1 cellular context compared by ENCODE assay signal in genomic region chr1:215557992-215558626, GRCh38.
A peak's percentile ranks its signal among the peaks of the same experiment; 100 is the strongest.
TF ChIP-seq lines count a peak whose summit lies in the region.

No MANE protein-coding gene starts in this region.

TF ChIP-seq in HepG2, 621 proteins besides CTCF, POLR2A, EP300 and RAD21 (continued from another document):
- TF ChIP-seq ZNF770 (CRISPR knock-in tag; IDR thresholded peaks at IDR 0.05) (peak; percentile 78), GATAD2A (CRISPR knock-in tag; IDR thresholded peaks at IDR 0.05) (peak; percentile 17; the same call in 1 of the 2 replicates), HMGA1 (CRISPR knock-in tag; conservative IDR thresholded peaks at IDR 0.05) (no peak), PAF1 (CRISPR knock-in tag; IDR thresholded peaks at IDR 0.05) (no peak), PPARG (CRISPR knock-in tag; conservative IDR thresholded peaks at IDR 0.05) (peak; percentile 50; the same call in 1 of the 2 replicates), ATAD3A (CRISPR knock-in tag; IDR thresholded peaks at IDR 0.05) (no peak), NFIC (IDR thresholded peaks at IDR 0.05; ENCODE audit: low read length) (peak; percentile 33; the same call in 1 of the 2 replicates), SATB2 (CRISPR knock-in tag; IDR thresholded peaks at IDR 0.05) (no peak), PREB (CRISPR knock-in tag; IDR thresholded peaks at IDR 0.05) (no peak), EHMT2 (IDR thresholded peaks at IDR 0.05; ENCODE audit: borderline replicate concordance, low read depth, low read length) (0 out of 2 replicates have a peak, but pooled peaks have one; percentile 18), RBM22 (optimal IDR thresholded peaks at IDR 0.05; ENCODE audit: low read length) (no peak), ZMYM3 (CRISPR knock-in tag; IDR thresholded peaks at IDR 0.05) (peak; percentile 60; the same call in 1 of the 2 replicates), JARID2 (CRISPR knock-in tag; IDR thresholded peaks at IDR 0.05; ENCODE audit: insufficient replicate concordance) (no peak), NFE2 (CRISPR knock-in tag; IDR thresholded peaks at IDR 0.05) (no peak), AGO1 (IDR thresholded peaks at IDR 0.05; ENCODE audit: low read depth, low read length, poor library complexity, severe bottlenecking) (no peak)
TF ChIP-seq in HepG2: peak in this region for 31.
